18 cellular contexts compared by ENCODE assay signal in the genomic region with DNA sequence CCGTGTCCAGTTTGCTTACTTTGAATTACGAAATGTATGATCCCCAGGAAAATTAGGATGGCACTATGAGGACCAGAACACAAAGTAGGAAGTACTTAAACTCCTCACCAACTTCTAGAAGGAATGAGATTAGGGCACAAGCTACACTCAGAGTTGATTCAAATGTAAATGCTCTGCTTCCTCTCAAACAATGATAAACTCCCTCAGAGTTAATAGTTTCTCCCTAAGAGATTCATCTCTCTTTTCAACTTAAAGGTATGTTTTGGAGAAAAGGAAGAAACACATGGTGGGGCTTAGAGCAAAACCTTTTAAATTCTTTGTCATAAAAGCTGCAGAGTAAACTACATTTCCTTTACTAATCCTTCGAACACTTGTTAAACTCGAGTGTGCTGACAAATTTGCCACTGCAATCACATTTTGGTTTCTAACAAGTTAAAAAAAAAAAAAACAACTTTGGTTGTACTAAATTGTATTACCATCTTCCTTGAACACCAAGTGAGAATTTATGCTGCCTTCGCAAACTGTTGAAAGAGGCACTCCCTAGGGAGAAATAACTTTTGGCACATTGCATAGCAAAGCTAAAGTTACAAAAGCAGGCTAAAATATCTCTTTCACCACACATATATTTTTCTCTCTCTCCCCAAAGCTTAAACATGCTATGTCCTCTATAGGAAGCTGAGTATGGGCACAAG.
DNase-seq lines count a peak whose midpoint lies in the region; FAIRE-seq and TF ChIP-seq lines count a peak whose summit lies in the region.
"Had no signal": no experiment of that assay in that cellular context is flagged by ENCODE, and none has a peak within 500 bp of the region (broad histone marks: within the 10 kb centered on the region; RNA-seq: fewer than 3 reads in every experiment).

No MANE protein-coding gene starts in this region.

- peak; percentile 45 for FAIRE-seq in H1 (lab: Jason Lieb, UNC)

- H3K4me3 ChIP-seq in HUES6 (ENCODE audit: low read depth, low read length) (peak overlapping the region; percentile 24), H1 (ENCODE audit: extremely low read depth in 1 of 4, insufficient read depth in 2 of 4, low read depth in 3 of 4, low read length in 4 of 4) (peak overlapping the region in 2 of 4 experiments; percentile 1 to 45; a peak in 3 of 8 replicates)
- H3K4me3 ChIP-seq: colonic mucosa, ovary had no signal

- DNase-seq in AG08395 (ENCODE audit: low spot score) (peak; percentile 3), H1 (ENCODE audit: low read depth in 1 of 2, low spot score in 2 of 2) (no peak), left kidney (ENCODE audit: low read depth, low spot score) (peak; percentile 54), NCI-H146 treated with DMSO at 0.1 percent for 48 hours (lab: John Stamatoyannopoulos, UW; ENCODE audit: unreplicated experiment) (no peak), inferior parietal cortex (ENCODE audit: extremely low spot score) (no peak)
- no peak for DNase-seq in NK-92 treated with Interleukin-12 subunit alpha and Interleukin-12 subunit beta, amount 100 ng/mL, for 24 hours (lab: John Stamatoyannopoulos, UW)
- DNase-seq in stimulated activated naive CD4-positive, alpha-beta T cell treated with Interleukin-2 at 50 U/mL for 16 hours (lab: John Stamatoyannopoulos, UW), result no peak
- DNase-seq: ACHN; activated CD4-positive, alpha-beta T cell treated with anti-CD3 and anti-CD28 coated beads for 36 hours; activated T-cell treated with anti-CD3 and anti-CD28 coated beads for 4 hours; colonic mucosa; DMS53; hypothalamus; NCI-H2029; NCI-H774; ovary had no signal

- H2BK20ac ChIP-seq in H1 (ENCODE audit: low read length), result no peak overlapping the region

- no peak overlapping the region for H2BK15ac ChIP-seq in H1 (ENCODE audit: low read length)

- H4K20me1 ChIP-seq in H1 (replicated peaks in 1 of 2; ENCODE audit: control insufficient read depth in 1 of 2, insufficient read depth in 2 of 2, low read length in 2 of 2), result no peaks in the 10 kb centered on the region

- no peaks in the 10 kb centered on the region for H3K36me3 ChIP-seq in HUES6 (ENCODE audit: control insufficient read depth, insufficient read depth, low read length)
- no peaks in the 10 kb centered on the region for H3K36me3 ChIP-seq in H1 (ENCODE audit: control insufficient read depth in 2 of 4, insufficient read depth in 4 of 4, low read length in 3 of 4)
- H3K36me3 ChIP-seq: colonic mucosa, ovary had no signal

- H4K91ac ChIP-seq in H1 (replicated peaks; ENCODE audit: insufficient read length, low read length), result no peak overlapping the region

- peaks cover 0 to 12% of the 10 kb centered on the region in 2 experiments; a peak in 1 of 4 replicates for H3K79me2 ChIP-seq in H1 (ENCODE audit: control insufficient read depth in 1 of 2, insufficient read depth in 2 of 2, low read length in 2 of 2)

- H3K56ac ChIP-seq in H1 (replicated peaks; ENCODE audit: insufficient read length, low read depth, low read length), result no peak overlapping the region

- H4K5ac ChIP-seq in H1 (ENCODE audit: insufficient read length, low read depth, low read length), result no peak overlapping the region

- TF ChIP-seq EP300 in H1 (IDR thresholded peaks at IDR 0.05; ENCODE audit: borderline replicate concordance in 1 of 2, low read depth in 2 of 2, low read length in 2 of 2), result peak in 1 of 2 experiments; percentile 93; a peak in 1 of 3 replicates

- no peaks in the 10 kb centered on the region for H3K23me2 ChIP-seq in H1 (ENCODE audit: low read depth, low read length)

- H3K27ac ChIP-seq in HUES6 (ENCODE audit: low read depth, low read length) (peak overlapping the region; percentile 75), H1 (ENCODE audit: low read depth, low read length) (no peak overlapping the region)
- H3K27ac ChIP-seq: colonic mucosa, ovary, RWPE1 had no signal

- H2AK5ac ChIP-seq in H1 (ENCODE audit: low read depth, low read length), result no peak overlapping the region

- H3K18ac ChIP-seq in H1 (ENCODE audit: extremely low read depth, low read length), result no peak overlapping the region

- no peak overlapping the region for H2BK5ac ChIP-seq in H1 (ENCODE audit: low read depth, low read length)

- TF ChIP-seq RAD21 in H1 (IDR thresholded peaks at IDR 0.05 in 1 of 2, conservative IDR thresholded peaks at IDR 0.05 in 1 of 2; ENCODE audit: low read depth in 2 of 2, low read length in 2 of 2), result no peak

- POLR2A ChIA-PET in H1 (lab: Charles Lee; ENCODE audit: partially characterized antibody), result interaction anchor here (0.7 to 0.8 kb wide), 3 partner anchors 25 to 325 kb away, joined by 3 to 5 read pairs (median 3); no protein-coding TSS in a partner anchor

- CTCF ChIA-PET in H1 (lab: Charles Lee; ENCODE audit: partially characterized antibody), result interaction anchor here (0.5 to 1.2 kb wide), 2 partner anchors 25 to 238 kb away, joined by 3 read pairs; no protein-coding TSS in a partner anchor

- H3K14ac ChIP-seq in H1 (ENCODE audit: insufficient read length), result no peak overlapping the region

- H3K4me2 ChIP-seq in H1 (ENCODE audit: insufficient read depth in 1 of 2, low read depth in 2 of 2, low read length in 2 of 2), result peak overlapping the region; percentile 49 to 59

- no peak overlapping the region for H2BK120ac ChIP-seq in H1 (replicated peaks; ENCODE audit: low read depth, low read length)

- 4% methylated on average over 5 of the region's 5 CpGs; no CpG with 5 or more reads in 1 of the 2 experiments for WGBS in H1 (ENCODE audit: extremely low coverage in 1 of 2, insufficient coverage in 1 of 2, insufficient read length in 1 of 2, insufficient replicate concordance in 2 of 2, low coverage in 1 of 2, low lambda C conversion rate in 2 of 2, missing lambda C conversion rate in 1 of 2), 2 experiments

- no peaks in the 10 kb centered on the region for H3K79me1 ChIP-seq in H1 (ENCODE audit: low read depth, low read length)

- H2AFZ ChIP-seq in H1 (ENCODE audit: low read length), result no peak overlapping the region

- peaks cover 77% of the 10 kb centered on the region for H3K4me1 ChIP-seq in HUES6 (ENCODE audit: control insufficient read depth, insufficient read depth, low read length)
- peaks cover 8 to 39% (median 20%) of the 10 kb centered on the region in 4 experiments; a peak in 6 of 7 replicates for H3K4me1 ChIP-seq in H1 (replicated peaks in 1 of 4; ENCODE audit: control insufficient read depth in 3 of 4, insufficient read depth in 4 of 4, low read length in 3 of 4)
- H3K4me1 ChIP-seq: colonic mucosa had no signal

- no peak overlapping the region for H4K8ac ChIP-seq in H1 (ENCODE audit: extremely low read depth, insufficient read depth, low read length)

- no peak for TF ChIP-seq POLR2A in H1 (IDR thresholded peaks at IDR 0.05; ENCODE audit: control extremely low read depth in 1 of 2, low read depth in 2 of 2, low read length in 2 of 2)

- H3K9me3 ChIP-seq in HUES6 (ENCODE audit: control insufficient read depth, insufficient read depth, low read depth, low read length) (no peaks in the 10 kb centered on the region), H1 (ENCODE audit: insufficient read depth in 2 of 2, low read depth in 1 of 2, low read length in 1 of 2) (no peaks in the 10 kb centered on the region)
- H3K9me3 ChIP-seq: colonic mucosa, ovary had no signal

- H3K23ac ChIP-seq in H1 (ENCODE audit: insufficient read length), result no peak overlapping the region

- H2BK12ac ChIP-seq in H1 (ENCODE audit: low read depth, low read length), result no peak overlapping the region

- no peak overlapping the region for H3K4ac ChIP-seq in H1 (replicated peaks; ENCODE audit: insufficient read length, low read depth, low read length)

- H3K27me3 ChIP-seq in HUES6 (ENCODE audit: control insufficient read depth, insufficient read depth, low read length) (peaks cover 6% of the 10 kb centered on the region; the same call in 1 of the 2 replicates), H1 (replicated peaks in 1 of 4; ENCODE audit: control insufficient read depth in 3 of 4, extremely low read depth in 1 of 4, insufficient read depth in 3 of 4, low read length in 3 of 4) (peaks cover 0 to 5% (median 0%) of the 10 kb centered on the region in 4 experiments; a peak in 5 of 7 replicates)
- H3K27me3 ChIP-seq: colonic mucosa, ovary had no signal

- no peak for TF ChIP-seq CTCF in H1 (IDR thresholded peaks at IDR 0.05; ENCODE audit: control extremely low read depth in 1 of 3, insufficient read depth in 1 of 3, low read depth in 1 of 3, low read length in 3 of 3)

- H3K9ac ChIP-seq in HUES6 (ENCODE audit: low read length) (peak overlapping the region; percentile 52), H1 (replicated peaks in 1 of 4; ENCODE audit: extremely low read depth in 1 of 4, low read depth in 3 of 4, low read length in 3 of 4) (no peak overlapping the region)

TF ChIP-seq in H1, 55 proteins besides CTCF, POLR2A, EP300 and RAD21 (continues in another document):
- TF ChIP-seq ASH2L (IDR thresholded peaks at IDR 0.05; ENCODE audit: low read length), result peak; percentile 37
- TF ChIP-seq SIN3A (conservative IDR thresholded peaks at IDR 0.05 in 1 of 2, IDR thresholded peaks at IDR 0.05 in 1 of 2; ENCODE audit: low read depth in 1 of 2, low read length in 2 of 2), result no peak
- TF ChIP-seq TCF12 (IDR thresholded peaks at IDR 0.05; ENCODE audit: low read depth, low read length), result peak; percentile 75
- peak in 1 of 2 experiments; percentile 35; a peak in 1 of 4 replicates for TF ChIP-seq HDAC2 (IDR thresholded peaks at IDR 0.05; ENCODE audit: borderline replicate concordance in 1 of 2, low read depth in 2 of 2, low read length in 2 of 2)
- peak; percentile 73 to 93 for TF ChIP-seq BCL11A (IDR thresholded peaks at IDR 0.05; ENCODE audit: low read depth in 2 of 2, low read length in 2 of 2)
- TF ChIP-seq SP1 (IDR thresholded peaks at IDR 0.05; ENCODE audit: low read depth, low read length), result peak; percentile 86
- TF ChIP-seq TAF1 (IDR thresholded peaks at IDR 0.05; ENCODE audit: low read depth, low read length), result no peak
- TF ChIP-seq NANOG (IDR thresholded peaks at IDR 0.05; ENCODE audit: insufficient read depth, low read depth, low read length, poor library complexity, severe bottlenecking), result peak; percentile 98
- TF ChIP-seq JUN (IDR thresholded peaks at IDR 0.05; ENCODE audit: low read depth, low read length), result no peak
- peak; percentile 68 for TF ChIP-seq EGR1 (IDR thresholded peaks at IDR 0.05; ENCODE audit: borderline replicate concordance, low read depth, low read length)
- no peak for TF ChIP-seq SP4 (IDR thresholded peaks at IDR 0.05; ENCODE audit: low read length)

Comparison
In these comparisons a context has a peak if more than half of its experiments do, and no peak if none do; other contexts are left out.
1. DNase-seq: peak in AG08395 (single experiment) and left kidney (single experiment); none in H1 (0 of 2), NCI-H146 treated with DMSO at 0.1 percent for 48 hours (single experiment), NK-92 treated with Interleukin-12 subunit alpha and Interleukin-12 subunit beta, amount 100 ng/mL, for 24 hours (single experiment), stimulated activated naive CD4-positive, alpha-beta T cell treated with Interleukin-2 at 50 U/mL for 16 hours (single experiment) and inferior parietal cortex (single experiment).